7 cellular contexts compared by ENCODE assay signal in genomic region chr20:25583607-25584006, GRCh38. TPM values are rescaled to one million over a fixed set of nuclear protein-coding genes. Genes with fewer than 3 reads are reported as not detected.
A peak's percentile ranks its signal among the peaks of the same experiment; 100 is the strongest.
DNase-seq lines count a peak whose midpoint lies in the region; ATAC-seq, FAIRE-seq and TF ChIP-seq lines count a peak whose summit lies in the region.
"Not testable (repeated sequence)": the region's sequence is repeated elsewhere in the genome, so short reads cannot be mapped to it uniquely, and the experiment has no call there.

No MANE protein-coding gene starts in this region.

- H3K4me1 Mint-ChIP-seq in Caco-2 (ENCODE audit: low read depth, unreplicated experiment); activated B cell treated with CpG ODN at 0.5 μM for 24 hours: not testable (repeated sequence)
- H3K4me1 Mint-ChIP-seq in activated T-cell treated with anti-CD3 and anti-CD28 coated beads, Interleukin-2, amount 50 U/mL, for 72 hours (ENCODE audit: low read depth) = peaks cover 14% of the 10 kb centered on the region
- H3K4me1 Mint-ChIP-seq in brain (peaks cover 51% of the 10 kb centered on the region), neural progenitor cell (peaks cover 31% of the 10 kb centered on the region)

- H3K27me3 ChIP-seq in Caco-2 (replicated peaks; ENCODE audit: control insufficient read depth, insufficient read depth, low read length); Loucy (ENCODE audit: insufficient read depth, low read length, poor library complexity, severe bottlenecking); neural progenitor cell: not testable (repeated sequence)

- not testable (repeated sequence) for H3K27ac ChIP-seq in kidney (ENCODE audit: low read depth in 2 of 2, low read length in 2 of 2); neural progenitor cell

- H3K4me3 Mint-ChIP-seq in Caco-2 (ENCODE audit: unreplicated experiment) (peak overlapping the region; percentile 78), activated B cell treated with CpG ODN at 0.5 μM for 24 hours (peak overlapping the region; percentile 9), brain (peak overlapping the region; percentile 89 to 95 (median 93)), neural progenitor cell (peak overlapping the region; percentile 86)
- peak overlapping the region; percentile 68 to 74 for H3K4me3 Mint-ChIP-seq in activated T-cell treated with anti-CD3 and anti-CD28 coated beads, Interleukin-2, amount 50 U/mL, for 72 hours

- H3K27me3 Mint-ChIP-seq in Caco-2 (ENCODE audit: insufficient read depth, unreplicated experiment); brain; neural progenitor cell (ENCODE audit: insufficient read depth, low read depth): not testable (repeated sequence)
- peaks cover 32% of the 10 kb centered on the region for H3K27me3 Mint-ChIP-seq in activated B cell treated with CpG ODN at 0.5 μM for 24 hours
- H3K27me3 Mint-ChIP-seq in activated T-cell treated with anti-CD3 and anti-CD28 coated beads, Interleukin-2, amount 50 U/mL, for 72 hours (ENCODE audit: low read depth) = peaks cover 15% of the 10 kb centered on the region

- DNase-seq in Caco-2; activated B cell treated with CpG ODN at 0.5 μM for 24 hours; activated T-cell treated with anti-CD3 and anti-CD28 coated beads, Interleukin-2, amount 50 U/mL, for 72 hours; neural progenitor cell (ENCODE audit: low spot score): not testable (repeated sequence)
- DNase-seq in kidney = peak; percentile 20

- intact Hi-C loops in Caco-2 (cut with micrococcal nuclease; ENCODE audit: unreplicated experiment); activated B cell treated with CpG ODN at 0.5 μM for 24 hours (cut with micrococcal nuclease); kidney (cut with DNase I): not testable (repeated sequence)

- not testable (repeated sequence) for ATAC-seq in activated B cell treated with CpG ODN at 0.5 μM for 24 hours (ENCODE audit: low read depth); activated T-cell treated with anti-CD3 and anti-CD28 coated beads, Interleukin-2, amount 50 U/mL, for 72 hours (replicated peaks in 1 of 2)

- H3K4me2 ChIP-seq in Loucy (ENCODE audit: low read depth, low read length, poor library complexity, severe bottlenecking) = peak overlapping the region; percentile 81
- peak overlapping the region; percentile 91 for H3K4me2 ChIP-seq in neural progenitor cell

- CTCF ChIA-PET in Caco-2 (lab: Charles Lee) = interaction anchor here (1.1 kb wide), 1 partner anchor 105 kb away, joined by 5 read pairs; no protein-coding TSS in a partner anchor
- CTCF ChIA-PET in activated B cell treated with CpG ODN at 0.5 μM for 24 hours (lab: Charles Lee) = not testable (repeated sequence)

- H3K9ac ChIP-seq in Loucy (ENCODE audit: low read depth, low read length, poor library complexity, severe bottlenecking) = peak overlapping the region; percentile 88
- not testable (repeated sequence) for H3K9ac ChIP-seq in kidney (ENCODE audit: low read length in 2 of 2); neural progenitor cell

- H3K36me3 ChIP-seq in Caco-2 (ENCODE audit: control insufficient read depth, insufficient read depth, low read length); Loucy (ENCODE audit: insufficient read depth, low read length); kidney (ENCODE audit: control insufficient read depth in 1 of 2, insufficient read depth in 2 of 2, low read length in 2 of 2); neural progenitor cell: not testable (repeated sequence)

- POLR2A ChIA-PET in Caco-2 (lab: Charles Lee); activated B cell treated with CpG ODN at 0.5 μM for 24 hours (lab: Charles Lee): not testable (repeated sequence)

- not testable (repeated sequence) for BruUV-seq in Caco-2 (replicated peaks; lab: Mats Ljungman, UMichigan)

- H3K27ac Mint-ChIP-seq in Caco-2 (ENCODE audit: unreplicated experiment); activated B cell treated with CpG ODN at 0.5 μM for 24 hours; activated T-cell treated with anti-CD3 and anti-CD28 coated beads, Interleukin-2, amount 50 U/mL, for 72 hours: not testable (repeated sequence)
- H3K27ac Mint-ChIP-seq in brain = peak overlapping the region; percentile 56 to 90 (median 81)
- peak overlapping the region; percentile 69 for H3K27ac Mint-ChIP-seq in neural progenitor cell

- not testable (repeated sequence) for H3K9me2 ChIP-seq in Loucy (replicated peaks; ENCODE audit: low read depth, low read length)

- H3F3A ChIP-seq in Loucy (ENCODE audit: low read depth) = not testable (repeated sequence)
- peaks cover 20% of the 10 kb centered on the region for H3F3A ChIP-seq in neural progenitor cell (ENCODE audit: low read depth)

- not testable (repeated sequence) for H3K36me3 Mint-ChIP-seq in Caco-2 (ENCODE audit: insufficient read depth, unreplicated experiment); activated B cell treated with CpG ODN at 0.5 μM for 24 hours (ENCODE audit: low read depth); activated T-cell treated with anti-CD3 and anti-CD28 coated beads, Interleukin-2, amount 50 U/mL, for 72 hours (ENCODE audit: insufficient read depth in 2 of 2)
- H3K36me3 Mint-ChIP-seq in brain (peaks cover 45% of the 10 kb centered on the region), neural progenitor cell (peaks cover 27% of the 10 kb centered on the region)

- H3K4me3 ChIP-seq in Caco-2 (ENCODE audit: low read depth, low read length); neural progenitor cell: not testable (repeated sequence)
- H3K4me3 ChIP-seq in Loucy (ENCODE audit: low read length, poor library complexity, severe bottlenecking) (peak overlapping the region; percentile 89), kidney (ENCODE audit: low read length in 2 of 2) (peak overlapping the region in 1 of 2 donors; percentile 92)

- not testable (repeated sequence) for H3K9me3 ChIP-seq in Caco-2; Loucy (ENCODE audit: insufficient read depth, low read depth, low read length); kidney (ENCODE audit: control insufficient read depth in 1 of 2, low read length in 2 of 2); neural progenitor cell (ENCODE audit: low read depth)

- not testable (repeated sequence) for FAIRE-seq in kidney (lab: Jason Lieb, UNC)

- H4K20me1 ChIP-seq in Loucy (ENCODE audit: insufficient read depth, low read length, poor library complexity, severe bottlenecking) (peaks cover 37% of the 10 kb centered on the region), neural progenitor cell (ENCODE audit: low read depth) (peaks cover 45% of the 10 kb centered on the region)

- H3K9me3 Mint-ChIP-seq in Caco-2 (ENCODE audit: unreplicated experiment); activated B cell treated with CpG ODN at 0.5 μM for 24 hours; activated T-cell treated with anti-CD3 and anti-CD28 coated beads, Interleukin-2, amount 50 U/mL, for 72 hours; brain; neural progenitor cell: not testable (repeated sequence)

- H3K79me2 ChIP-seq in Loucy (ENCODE audit: insufficient read depth, low read length) (peaks cover 60% of the 10 kb centered on the region), neural progenitor cell (ENCODE audit: low read depth) (peaks cover 63% of the 10 kb centered on the region)

- H3K4me1 ChIP-seq in Caco-2, neural progenitor cell: not testable (repeated sequence)
- H3K4me1 ChIP-seq in Loucy (ENCODE audit: insufficient read depth, low read length, poor library complexity, severe bottlenecking) (peaks cover 36% of the 10 kb centered on the region), kidney (ENCODE audit: control insufficient read depth in 1 of 2, insufficient read depth in 1 of 2, low read depth in 1 of 2, low read length in 2 of 2) (peaks cover 9 to 17% of the 10 kb centered on the region in 2 donors)

- not testable (repeated sequence) for TF ChIP-seq CTCF in Caco-2 (IDR thresholded peaks at IDR 0.05; ENCODE audit: insufficient read depth in 1 of 2, low read depth in 1 of 2, low read length in 1 of 2, severe bottlenecking in 1 of 2, unreplicated experiment in 1 of 2); Loucy (conservative IDR thresholded peaks at IDR 0.05; ENCODE audit: low read length); activated B cell treated with CpG ODN at 0.5 μM for 24 hours (IDR thresholded peaks at IDR 0.05); brain (conservative IDR thresholded peaks at IDR 0.05); kidney (IDR thresholded peaks at IDR 0.05; ENCODE audit: borderline replicate concordance, extremely low read depth, insufficient read depth); neural progenitor cell (IDR thresholded peaks at IDR 0.05)

- H2AFZ ChIP-seq in Loucy (ENCODE audit: low read length); neural progenitor cell (replicated peaks): not testable (repeated sequence)

RNA-seq across cellular contexts. Expression of gene NINL, which starts 1.7 kb away (rescaled TPM):
- 11.2 and 13.6 TPM in 2 replicates for total RNA-seq in Caco-2 (2022)
- 1.0 and 1.8 TPM in 2 replicates for total RNA-seq in activated B cell treated with CpG ODN at 0.5 μM for 24 hours
- 1 to 10 TPM; 4.8 to 5.2 TPM for total RNA-seq in activated T-cell treated with anti-CD3 and anti-CD28 coated beads, Interleukin-2, amount 50 U/mL, for 72 hours
- polyA plus RNA-seq in brain (ENCODE audit: insufficient read depth, low read depth, low replicate concordance) = 7.2 TPM
- total RNA-seq in kidney = 25.2 TPM
- 23.4 TPM for polyA plus RNA-seq in kidney (ENCODE audit: insufficient read depth, low read depth, low replicate concordance)
- 21.5 and 32.2 TPM in 2 replicates for total RNA-seq in neural progenitor cell (ENCODE audit: low replicate concordance)

RNA-seq across cellular contexts. Expression of gene NANP, which starts 40.2 kb away (rescaled TPM):
- 9.3 and 10.1 TPM in 2 replicates for total RNA-seq in Caco-2 (2022)
- total RNA-seq in activated B cell treated with CpG ODN at 0.5 μM for 24 hours = 2.3 and 2.7 TPM in 2 replicates
- 1 to 10 TPM; 3.8 to 4.3 TPM for total RNA-seq in activated T-cell treated with anti-CD3 and anti-CD28 coated beads, Interleukin-2, amount 50 U/mL, for 72 hours
- polyA plus RNA-seq in brain (ENCODE audit: insufficient read depth, low read depth, low replicate concordance) = 2.0 TPM
- total RNA-seq in kidney = 5.1 TPM
- polyA plus RNA-seq in kidney (ENCODE audit: insufficient read depth, low read depth, low replicate concordance) = 3.4 TPM
- total RNA-seq in neural progenitor cell (ENCODE audit: low replicate concordance) = 3.5 and 3.8 TPM in 2 replicates

Comparison
In these comparisons a context has a peak if more than half of its experiments do, and no peak if none do; other contexts are left out.
1. H3K4me3 Mint-ChIP-seq: peak in every context shown above with its lines; median percentile 93 in brain; 86 in neural progenitor cell; 78 in Caco-2; 71 in activated T-cell treated with anti-CD3 and anti-CD28 coated beads, Interleukin-2, amount 50 U/mL, for 72 hours; 9 in activated B cell treated with CpG ODN at 0.5 μM for 24 hours.